10 cellular contexts compared by ENCODE assay signal in the genomic region with DNA sequence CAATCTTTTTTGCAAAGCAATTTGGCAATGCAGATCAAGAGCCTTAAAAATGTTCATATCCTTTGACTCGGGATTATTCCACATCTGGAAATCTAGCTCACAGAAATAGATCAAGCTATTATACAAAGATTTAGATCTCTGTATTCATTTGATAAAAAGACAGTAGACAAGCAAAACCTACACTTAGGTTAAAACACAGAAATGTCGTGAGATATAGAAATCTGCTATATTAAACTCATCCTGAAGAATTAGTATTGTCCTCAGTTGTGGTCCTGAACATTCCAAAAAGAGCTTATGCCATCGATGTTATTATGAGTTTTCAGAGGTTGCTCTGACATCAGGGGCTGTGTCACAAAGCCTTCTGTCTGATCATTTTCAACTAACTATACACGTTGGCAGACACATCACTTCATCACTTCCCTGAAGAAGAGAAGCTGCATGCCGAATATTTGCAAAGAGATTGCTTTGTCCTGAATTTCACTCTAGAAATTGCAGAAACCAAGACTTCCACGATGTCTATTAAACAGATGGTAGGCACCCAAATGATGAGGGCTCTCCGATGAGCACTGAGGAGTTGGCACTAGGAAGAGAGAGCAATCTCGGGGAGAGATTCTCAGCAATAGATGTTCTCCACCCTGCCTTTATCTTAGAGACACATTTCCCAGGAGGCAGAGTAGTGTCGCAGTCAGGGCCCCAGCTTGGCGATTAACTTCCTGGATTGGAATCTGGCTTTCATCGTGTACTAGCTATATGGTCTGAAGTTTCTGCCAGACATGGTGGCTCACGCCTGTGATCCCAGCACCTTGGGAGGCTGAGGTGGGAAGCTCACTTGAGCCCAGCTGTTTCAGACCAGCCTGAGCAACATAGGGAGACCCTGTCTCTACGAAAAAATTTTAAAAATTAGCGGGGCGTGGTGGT. TPM values are rescaled to one million over a fixed set of nuclear protein-coding genes. Genes with fewer than 3 reads are reported as not detected.
DNase-seq lines count a peak whose midpoint lies in the region; TF ChIP-seq lines count a peak whose summit lies in the region.
"Had no signal": no experiment of that assay in that cellular context is flagged by ENCODE, and none has a peak within 500 bp of the region (broad histone marks: within the 10 kb centered on the region; RNA-seq: fewer than 3 reads in every experiment).

No MANE protein-coding gene starts in this region.

- peaks cover 29% of the 10 kb centered on the region for H3K79me2 ChIP-seq in PC-9 (ENCODE audit: low read depth)

- H3K4me1 Mint-ChIP-seq in activated CD4-positive, alpha-beta T cell treated with anti-CD3 and anti-CD28 coated beads, Interleukin-2, amount 10 ng/mL, durations not matched to agents 7 days and 5 days = peaks cover 25% of the 10 kb centered on the region

- no peaks in the 10 kb centered on the region; the same call in 1 of the 2 replicates for H4K20me1 ChIP-seq in PC-9 (ENCODE audit: insufficient read depth)

- POLR2A ChIA-PET in activated CD4-positive, alpha-beta T cell treated with anti-CD3 and anti-CD28 coated beads, Interleukin-2, amount 10 ng/mL, durations not matched to agents 7 days and 5 days (lab: Charles Lee) = interaction anchor here (1.1 kb wide), 1 partner anchor 99 kb away, joined by 3 read pairs; no protein-coding TSS in a partner anchor
- POLR2A ChIA-PET in PC-9 (lab: Charles Lee; ENCODE audit: unreplicated experiment) = interaction anchor here (0.6 to 0.8 kb wide), 3 partner anchors 9 to 1494 kb away, joined by 3 to 4 read pairs (median 3); no protein-coding TSS in a partner anchor

- H3K27me3 Mint-ChIP-seq in activated CD4-positive, alpha-beta T cell treated with anti-CD3 and anti-CD28 coated beads, Interleukin-2, amount 10 ng/mL, durations not matched to agents 7 days and 5 days = peaks cover 10% of the 10 kb centered on the region

- H3F3A ChIP-seq in PC-9 (ENCODE audit: insufficient read depth, low read depth) = peaks cover 30% of the 10 kb centered on the region; the same call in 1 of the 2 replicates

- no peak for TF ChIP-seq EP300 in esophagus muscularis mucosa (IDR thresholded peaks at IDR 0.05)

- no peaks in the 10 kb centered on the region for H3K9me3 Mint-ChIP-seq in activated CD4-positive, alpha-beta T cell treated with anti-CD3 and anti-CD28 coated beads, Interleukin-2, amount 10 ng/mL, durations not matched to agents 7 days and 5 days

- BruUV-seq in PC-9 (replicated peaks; lab: Mats Ljungman, UMichigan) = no TSS peak

- H3K9me3 ChIP-seq in PC-9 (ENCODE audit: insufficient read depth, low read depth) = no peaks in the 10 kb centered on the region
- no peaks in the 10 kb centered on the region for H3K9me3 ChIP-seq in esophagus muscularis mucosa
- H3K9me3 ChIP-seq: mucosa of descending colon had no signal

- H3K27ac ChIP-seq in PC-9 = no peak overlapping the region
- H3K27ac ChIP-seq in esophagus muscularis mucosa (replicated peaks in 1 of 4) = peak overlapping the region in 1 of 4 donors; percentile 97
- H3K27ac ChIP-seq in rectal smooth muscle tissue (ENCODE audit: low read depth, low read length) = no peak overlapping the region

- 72% methylated on average over 15 of the region's 15 CpGs for WGBS in esophagus muscularis mucosa

- no peak for DNase-seq in activated CD4-positive, alpha-beta T cell treated with anti-CD3 and anti-CD28 coated beads, Interleukin-2, amount 10 ng/mL, durations not matched to agents 7 days and 5 days
- no peak for DNase-seq in activated CD4-positive, alpha-beta T cell treated with anti-CD3 and anti-CD28 coated beads, Interleukin-2, amount 50 U/mL, for 48 hours
- DNase-seq in PC-9 (no peak), esophagus muscularis mucosa (ENCODE audit: extremely low spot score) (peak; percentile 53), hippocampal formation (lab: John Stamatoyannopoulos, UW) (no peak), medulla oblongata (ENCODE audit: extremely low spot score) (no peak), NCI-H748 treated with DMSO at 0.1 percent for 48 hours (lab: John Stamatoyannopoulos, UW) (no peak)
- DNase-seq: mucosa of descending colon; stimulated activated CD4-positive, alpha-beta T cell treated with anti-CD3 and anti-CD28 coated beads, Interleukin-4, amount 100 ng/mL, for 24 hours had no signal

- H3K4me3 Mint-ChIP-seq in activated CD4-positive, alpha-beta T cell treated with anti-CD3 and anti-CD28 coated beads, Interleukin-2, amount 10 ng/mL, durations not matched to agents 7 days and 5 days = peak overlapping the region; percentile 79

- H2AFZ ChIP-seq in PC-9 = no peak overlapping the region

- H3K4me1 ChIP-seq in PC-9 (replicated peaks; ENCODE audit: insufficient read depth) (peaks cover 24% of the 10 kb centered on the region), esophagus muscularis mucosa (peaks cover 20 to 37% (median 29%) of the 10 kb centered on the region in 4 donors), rectal smooth muscle tissue (ENCODE audit: control insufficient read depth, insufficient read depth, low read length) (no peaks in the 10 kb centered on the region)

- CTCF ChIA-PET in activated CD4-positive, alpha-beta T cell treated with anti-CD3 and anti-CD28 coated beads, Interleukin-2, amount 10 ng/mL, durations not matched to agents 7 days and 5 days (lab: Charles Lee) = interaction anchor here (0.9 to 1.6 kb wide), 4 partner anchors 8 to 283 kb away, joined by 3 to 6 read pairs (median 4); a partner anchor contains a TSS
- CTCF ChIA-PET in PC-9 (lab: Charles Lee) = no interaction called here

- no peaks in the 10 kb centered on the region for H3K9me2 ChIP-seq in PC-9 (ENCODE audit: insufficient read depth)

- H3K36me3 Mint-ChIP-seq in activated CD4-positive, alpha-beta T cell treated with anti-CD3 and anti-CD28 coated beads, Interleukin-2, amount 10 ng/mL, durations not matched to agents 7 days and 5 days (ENCODE audit: low read depth) = no peaks in the 10 kb centered on the region

- H3K27me3 ChIP-seq in PC-9 (ENCODE audit: insufficient read depth, low read depth) (no peaks in the 10 kb centered on the region), esophagus muscularis mucosa (no peaks in the 10 kb centered on the region), rectal smooth muscle tissue (ENCODE audit: control insufficient read depth, insufficient read depth, low read length) (no peaks in the 10 kb centered on the region)

- intact Hi-C loops in PC-9 (cut with micrococcal nuclease; ENCODE audit: unreplicated experiment) = loop anchor here (10.0 kb wide), 1 partner anchor 871 kb away; a partner anchor contains a TSS
- intact Hi-C loops in esophagus muscularis mucosa (cut with DNase I) = loop anchor here (10.0 kb wide), 1 partner anchor 169 kb away; a partner anchor contains a TSS

- peak overlapping the region; percentile 96 for H3K4me2 ChIP-seq in PC-9

- H3K4me3 ChIP-seq in PC-9 (no peak overlapping the region), esophagus muscularis mucosa (peak overlapping the region in 1 of 4 donors; percentile 95), rectal smooth muscle tissue (ENCODE audit: low read length) (peak overlapping the region; percentile 89)

- H3K36me3 ChIP-seq in PC-9 (ENCODE audit: low read depth) (no peaks in the 10 kb centered on the region), esophagus muscularis mucosa (no peaks in the 10 kb centered on the region), rectal smooth muscle tissue (ENCODE audit: control insufficient read depth, insufficient read depth, low read length) (no peaks in the 10 kb centered on the region)

- TF ChIP-seq POLR2A in esophagus muscularis mucosa (IDR thresholded peaks at IDR 0.05; ENCODE audit: low read depth) = no peak

- H3K27ac Mint-ChIP-seq in activated CD4-positive, alpha-beta T cell treated with anti-CD3 and anti-CD28 coated beads, Interleukin-2, amount 10 ng/mL, durations not matched to agents 7 days and 5 days = peak overlapping the region; percentile 31

- TF ChIP-seq CTCF in PC-9 (conservative IDR thresholded peaks at IDR 0.05) = no peak
- TF ChIP-seq CTCF in esophagus muscularis mucosa (IDR thresholded peaks at IDR 0.05) = no peak

- no peak overlapping the region for H3K9ac ChIP-seq in rectal smooth muscle tissue (ENCODE audit: low read length)

RNA-seq across cellular contexts. Expression of a gene that starts 1.9 kb away (rescaled TPM):
- 10 to 100 TPM; 10.3 to 11.5 TPM for total RNA-seq in activated CD4-positive, alpha-beta T cell treated with anti-CD3 and anti-CD28 coated beads, Interleukin-2, amount 10 ng/mL, durations not matched to agents 7 days and 5 days
- 16.4 and 21.7 TPM in 2 replicates for total RNA-seq in PC-9 (2021)
- 10 to 100 TPM; 19.4 to 20.0 (median 19.9) TPM for total RNA-seq in esophagus muscularis mucosa
